In genomic region chr11:47388697-47389576, GRCh38 we compare ENCODE assay signal across 12 cellular contexts. TPM values are rescaled to one million over a fixed set of nuclear protein-coding genes. Genes with fewer than 3 reads are reported as not detected.
DNase-seq lines count a peak whose midpoint lies in the region; ATAC-seq and TF ChIP-seq lines count a peak whose summit lies in the region.
"Had no signal": no experiment of that assay in that cellular context is flagged by ENCODE, and none has a peak within 500 bp of the region (broad histone marks: within the 10 kb centered on the region; RNA-seq: fewer than 3 reads in every experiment).

No MANE protein-coding gene starts in this region.

- H2BK12ac ChIP-seq in H9 (ENCODE audit: insufficient read length, low read depth, low read length) (no peak overlapping the region), neuronal stem cell (ENCODE audit: low read length) (no peak overlapping the region)

- no peaks in the 10 kb centered on the region; a peak in 1 of 5 replicates for H3K9me3 Mint-ChIP-seq in H9
- no peaks in the 10 kb centered on the region for H3K9me3 Mint-ChIP-seq in central memory CD8-positive, alpha-beta T cell
- H3K9me3 Mint-ChIP-seq: CD4-positive, alpha-beta T cell had no signal

- H3K36me3 Mint-ChIP-seq in H9 (ENCODE audit: insufficient read depth in 1 of 3, low read depth in 3 of 3): no peaks in the 10 kb centered on the region
- no peaks in the 10 kb centered on the region for H3K36me3 Mint-ChIP-seq in central memory CD8-positive, alpha-beta T cell (ENCODE audit: insufficient read depth)

- H3K18ac ChIP-seq in H9 (ENCODE audit: insufficient read length, low read depth, low read length) (no peak overlapping the region), neuronal stem cell (ENCODE audit: low read length) (peak overlapping the region; percentile 92)

- H4K20me1 ChIP-seq in H9 (ENCODE audit: control insufficient read depth, insufficient read depth, insufficient read length): no peaks in the 10 kb centered on the region

- H3K23ac ChIP-seq in H9 (ENCODE audit: insufficient read length, low read depth, low read length) (no peak overlapping the region), neuronal stem cell (ENCODE audit: low read depth, low read length, poor library complexity) (peak overlapping the region; percentile 35)

- H3K4me2 ChIP-seq in H9 (ENCODE audit: insufficient read depth, insufficient read length, low read length): no peak overlapping the region
- no peak overlapping the region for H3K4me2 ChIP-seq in neuronal stem cell (ENCODE audit: insufficient read depth, low read length, poor library complexity, severe bottlenecking)

- H3K23me2 ChIP-seq in H9 (ENCODE audit: insufficient read length, low read depth, low read length, poor library complexity, severe bottlenecking): no peaks in the 10 kb centered on the region

- no peaks in the 10 kb centered on the region for H3K4me1 ChIP-seq in H9 (ENCODE audit: insufficient read depth, low read length)
- peaks cover 0 to 6% of the 10 kb centered on the region in 2 donors for H3K4me1 ChIP-seq in neuronal stem cell (ENCODE audit: control insufficient read depth in 2 of 2, insufficient read depth in 1 of 2, low read depth in 1 of 2, low read length in 2 of 2)

- H3K4ac ChIP-seq in H9 (ENCODE audit: low read depth, low read length) (no peak overlapping the region), neuronal stem cell (ENCODE audit: low read length) (no peak overlapping the region)

- H4K91ac ChIP-seq in H9 (ENCODE audit: insufficient read length, low read depth, low read length) (no peak overlapping the region), neuronal stem cell (ENCODE audit: low read depth, low read length, poor library complexity) (no peak overlapping the region)

- H4K5ac ChIP-seq in H9 (ENCODE audit: insufficient read length, low read depth, low read length): no peak overlapping the region

- no peak overlapping the region for H3K14ac ChIP-seq in H9 (ENCODE audit: insufficient read depth, low read length)
- no peak overlapping the region for H3K14ac ChIP-seq in neuronal stem cell (ENCODE audit: low read length)

- H3K27me3 ChIP-seq in H9 (ENCODE audit: insufficient read depth, low read length) (no peaks in the 10 kb centered on the region), neuronal stem cell (ENCODE audit: control insufficient read depth in 3 of 3, insufficient read depth in 3 of 3, low read depth in 1 of 3, low read length in 3 of 3) (peaks cover 0 to 5% (median 0%) of the 10 kb centered on the region in 3 experiments)

- no peak for ATAC-seq in central memory CD8-positive, alpha-beta T cell (replicated peaks; ENCODE audit: extremely low read depth, poor library complexity, severe bottlenecking)

- no peak overlapping the region for H2AFZ ChIP-seq in H9 (ENCODE audit: low read length)
- H2AFZ ChIP-seq in neuronal stem cell (ENCODE audit: low read length): peak overlapping the region; percentile 72

- no peak overlapping the region for H3K4me3 ChIP-seq in neuronal stem cell (ENCODE audit: low read length in 2 of 2)

- peak overlapping the region; percentile 39 to 60 (median 58); a peak in 5 of 7 replicates for H3K27ac Mint-ChIP-seq in H9
- peak overlapping the region; percentile 64 for H3K27ac Mint-ChIP-seq in central memory CD8-positive, alpha-beta T cell (ENCODE audit: low read depth)
- H3K27ac Mint-ChIP-seq: CD4-positive, alpha-beta T cell had no signal

- no peak overlapping the region for H3K4me3 Mint-ChIP-seq in H9
- H3K4me3 Mint-ChIP-seq in central memory CD8-positive, alpha-beta T cell: peak overlapping the region; percentile 44
- H3K4me3 Mint-ChIP-seq: CD4-positive, alpha-beta T cell had no signal

- no peak overlapping the region for H2BK120ac ChIP-seq in H9 (ENCODE audit: low read depth, low read length, poor library complexity, severe bottlenecking)
- no peak overlapping the region for H2BK120ac ChIP-seq in neuronal stem cell (ENCODE audit: low read depth, low read length)

- no peak overlapping the region for H2BK15ac ChIP-seq in H9 (ENCODE audit: low read depth, low read length)
- peak overlapping the region; percentile 90 for H2BK15ac ChIP-seq in neuronal stem cell (ENCODE audit: low read length)

- no peak overlapping the region for H4K8ac ChIP-seq in H9 (replicated peaks; ENCODE audit: insufficient read length, low read depth, low read length)
- peak overlapping the region; percentile 33 for H4K8ac ChIP-seq in neuronal stem cell (ENCODE audit: low read depth, low read length)

- H3K36me3 ChIP-seq in neuronal stem cell (replicated peaks in 1 of 2; ENCODE audit: control insufficient read depth in 2 of 2, insufficient read depth in 2 of 2, low read length in 2 of 2): no peaks in the 10 kb centered on the region

- H3K27me3 Mint-ChIP-seq in H9 (ENCODE audit: low read depth): no peaks in the 10 kb centered on the region
- no peaks in the 10 kb centered on the region for H3K27me3 Mint-ChIP-seq in central memory CD8-positive, alpha-beta T cell
- H3K27me3 Mint-ChIP-seq: CD4-positive, alpha-beta T cell had no signal

- no peak for TF ChIP-seq CTCF in H9 (conservative IDR thresholded peaks at IDR 0.05)

- no peak overlapping the region for H2BK20ac ChIP-seq in H9 (ENCODE audit: low read depth, low read length, poor library complexity, severe bottlenecking)

- H2AK5ac ChIP-seq in H9 (ENCODE audit: insufficient read length, low read length): no peak overlapping the region
- peak overlapping the region; percentile 71 for H2AK5ac ChIP-seq in neuronal stem cell (ENCODE audit: low read depth, low read length)

- H3K9ac ChIP-seq in H9 (ENCODE audit: extremely low read depth, insufficient read length, low read length): no peak overlapping the region
- peak overlapping the region; percentile 57 for H3K9ac ChIP-seq in neuronal stem cell (ENCODE audit: low read depth, low read length, poor library complexity)

- H3K79me1 ChIP-seq in H9 (ENCODE audit: insufficient read depth, low read depth, low read length, poor library complexity, severe bottlenecking) (no peaks in the 10 kb centered on the region), neuronal stem cell (ENCODE audit: low read depth, low read length) (no peaks in the 10 kb centered on the region)

- H3T11ph ChIP-seq in H9 (ENCODE audit: low read length): no peak overlapping the region

- DNase-seq in H9 (no peak), neuronal stem cell (ENCODE audit: low spot score) (no peak), amygdala (lab: John Stamatoyannopoulos, UW) (no peak), NCI-H446 treated with DMSO at 0.1 percent for 48 hours (lab: John Stamatoyannopoulos, UW) (no peak), iPS-NIHi7 (ENCODE audit: extremely low spot score) (no peak)
- no peak for DNase-seq in central memory CD8-positive, alpha-beta T cell (ENCODE audit: low spot score in 2 of 2)
- DNase-seq: activated CD4-positive, alpha-beta T cell treated with anti-CD3 and anti-CD28 coated beads for 48 hours; activated gamma-delta T cell; CD4-positive, alpha-beta T cell; NCI-H2081; stimulated activated CD8-positive, alpha-beta memory T cell treated with anti-CD3 and anti-CD28 coated beads, Interleukin-4, amount 100 ng/mL, for 48 hours had no signal

- WGBS in H9 (ENCODE audit: extremely low coverage, insufficient read length, low lambda C conversion rate): no CpG with 5 or more reads among the region's 28 CpGs
- no CpG with 5 or more reads among the region's 28 CpGs for WGBS in neuronal stem cell (ENCODE audit: extremely low coverage in 2 of 2, insufficient read length in 2 of 2, insufficient replicate concordance in 1 of 2), 2 donors

- H3K56ac ChIP-seq in H9 (ENCODE audit: insufficient read length, low read depth, low read length): no peak overlapping the region

- H2BK5ac ChIP-seq in H9 (ENCODE audit: insufficient read length, low read length): no peak overlapping the region
- H2BK5ac ChIP-seq in neuronal stem cell (ENCODE audit: low read length): peak overlapping the region; percentile 26

- H3K79me2 ChIP-seq in H9 (ENCODE audit: insufficient read depth, low read length): no peaks in the 10 kb centered on the region

- H3K9me3 ChIP-seq in H9 (ENCODE audit: control insufficient read depth, low read depth, low read length) (no peaks in the 10 kb centered on the region), neuronal stem cell (replicated peaks in 1 of 2; ENCODE audit: control insufficient read depth in 2 of 2, insufficient read depth in 1 of 2, low read depth in 1 of 2, low read length in 2 of 2) (no peaks in the 10 kb centered on the region)

- H3K4me1 Mint-ChIP-seq in H9: no peaks in the 10 kb centered on the region
- peaks cover 25% of the 10 kb centered on the region for H3K4me1 Mint-ChIP-seq in central memory CD8-positive, alpha-beta T cell

- H3K27ac ChIP-seq in H9 (ENCODE audit: insufficient read length, low read depth, low read length) (no peak overlapping the region), neuronal stem cell (replicated peaks; ENCODE audit: low read length) (no peak overlapping the region)

RNA-seq across cellular contexts. Expression of gene SPI1, which starts 10.6 kb away (rescaled TPM):
- not detected in 2 replicates for total RNA-seq in H9 (2021)
- not detected for polyA plus RNA-seq in neuronal stem cell (2013, experiment 1 of 2)
- 0.03 TPM for polyA plus RNA-seq in neuronal stem cell (2013, experiment 2 of 2)
- polyA plus RNA-seq: neural cell had no signal

RNA-seq across cellular contexts. Expression of gene SLC39A13, which starts 19.5 kb away (rescaled TPM):
- 25.8 and 29.2 TPM in 2 replicates for total RNA-seq in H9 (2021)
- 21.6 TPM for polyA plus RNA-seq in neuronal stem cell (2013, experiment 1 of 2)
- polyA plus RNA-seq in neuronal stem cell (2013, experiment 2 of 2): 20.9 TPM

RNA-seq across cellular contexts. Expression of gene MYBPC3, which starts 36.4 kb away (rescaled TPM):
- not detected in 2 replicates for total RNA-seq in H9 (2021)
- polyA plus RNA-seq in neuronal stem cell (2013, experiment 1 of 2): not detected
- polyA plus RNA-seq in neuronal stem cell (2013, experiment 2 of 2): 0.01 TPM
- total RNA-seq: CD4-positive, alpha-beta T cell had no signal
- polyA plus RNA-seq: neural cell had no signal

RNA-seq across cellular contexts. Expression of gene PSMC3, which starts 37.3 kb away (rescaled TPM):
- total RNA-seq in H9 (2021): 179 TPM in 2 replicates
- 74.9 TPM for polyA plus RNA-seq in neuronal stem cell (2013, experiment 1 of 2)
- 75.0 TPM for polyA plus RNA-seq in neuronal stem cell (2013, experiment 2 of 2)

RNA-seq across cellular contexts. Expression of gene RAPSN, which starts 60.0 kb away (rescaled TPM):
- 0.48 TPM in 1 of 2 replicates, not detected in the other for total RNA-seq in H9 (2021)
- polyA plus RNA-seq in neuronal stem cell (2013, experiment 1 of 2): not detected
- polyA plus RNA-seq in neuronal stem cell (2013, experiment 2 of 2): 0.06 TPM
- polyA plus RNA-seq: neural cell had no signal
